Comparison of ENCODE assay signal across 17 cellular contexts in genomic region chr17:35284955-35285354, GRCh38. TPM values are rescaled to one million over a fixed set of nuclear protein-coding genes. Genes with fewer than 3 reads are reported as not detected.
DNase-seq lines count a peak whose midpoint lies in the region; ATAC-seq and TF ChIP-seq lines count a peak whose summit lies in the region.
"Had no signal": no experiment of that assay in that cellular context is flagged by ENCODE, and none has a peak within 500 bp of the region (broad histone marks: within the 10 kb centered on the region; RNA-seq: fewer than 3 reads in every experiment).

No MANE protein-coding gene starts in this region.

- H3K27me3 Mint-ChIP-seq in CD8-positive, alpha-beta T cell (ENCODE audit: low read depth) = no peaks in the 10 kb centered on the region
- peaks cover 9% of the 10 kb centered on the region for H3K27me3 Mint-ChIP-seq in H9 (ENCODE audit: low read depth)
- peaks cover 0 to 11% (median 0%) of the 10 kb centered on the region in 5 donors for H3K27me3 Mint-ChIP-seq in naive thymus-derived CD4-positive, alpha-beta T cell
- H3K27me3 Mint-ChIP-seq: CD8-positive, alpha-beta memory T cell had no signal

- no peak overlapping the region for H3K27ac ChIP-seq in CD8-positive, alpha-beta T cell (ENCODE audit: low read depth, low read length)
- no peak overlapping the region for H3K27ac ChIP-seq in H9 (ENCODE audit: insufficient read length, low read depth, low read length)
- H3K27ac ChIP-seq in naive thymus-derived CD4-positive, alpha-beta T cell (ENCODE audit: low read depth, low read length) = no peak overlapping the region
- H3K27ac ChIP-seq: A549 had no signal

- H3K23ac ChIP-seq in H9 (ENCODE audit: insufficient read length, low read depth, low read length) = no peak overlapping the region

- no peak for TF ChIP-seq CTCF in CD8-positive, alpha-beta T cell (IDR thresholded peaks at IDR 0.05)
- TF ChIP-seq CTCF in H9 (conservative IDR thresholded peaks at IDR 0.05) = no peak

- H3K14ac ChIP-seq in H9 (ENCODE audit: insufficient read depth, low read length) = no peak overlapping the region

- POLR2A ChIA-PET in CD8-positive, alpha-beta T cell (lab: Charles Lee) = interaction anchor here (0.6 to 4.1 kb wide), 8 partner anchors 8 to 294 kb away, joined by 3 to 17 read pairs (median 4); partner anchors contain the start of gene SLFN5
- POLR2A ChIA-PET in naive thymus-derived CD4-positive, alpha-beta T cell (lab: Charles Lee) = interaction anchor here (0.7 to 2.6 kb wide), 6 partner anchors 10 to 248 kb away, joined by 3 to 9 read pairs (median 4); partner anchors contain the start of gene SLFN5

- no CpG with 5 or more reads among the region's 2 CpGs for WGBS in H9 (ENCODE audit: extremely low coverage, insufficient read length, low lambda C conversion rate)

- no peak overlapping the region for H2BK15ac ChIP-seq in H9 (ENCODE audit: low read depth, low read length)

- peak overlapping the region; percentile 12 for H2BK120ac ChIP-seq in H9 (ENCODE audit: low read depth, low read length, poor library complexity, severe bottlenecking)

- H2BK12ac ChIP-seq in H9 (ENCODE audit: insufficient read length, low read depth, low read length) = no peak overlapping the region

- no peaks in the 10 kb centered on the region for H3K36me3 ChIP-seq in CD8-positive, alpha-beta T cell (ENCODE audit: insufficient read depth, low read length)
- H3K36me3 ChIP-seq in naive thymus-derived CD4-positive, alpha-beta T cell (ENCODE audit: control insufficient read depth in 2 of 3, insufficient read depth in 3 of 3, low read length in 3 of 3) = no peaks in the 10 kb centered on the region

- no peak for DNase-seq in CD8-positive, alpha-beta T cell
- no peak for DNase-seq in H9
- no peak for DNase-seq in naive thymus-derived CD4-positive, alpha-beta T cell
- DNase-seq in cerebellar cortex (ENCODE audit: low spot score) = no peak
- DNase-seq in 8988T = no peak
- DNase-seq: AML-193; CD8-positive, alpha-beta memory T cell; COR-L47; DMS 273 treated with DMSO at 0.1 percent for 48 hours; DMS53; DND-41; EL; KG1 had no signal

- no peaks in the 10 kb centered on the region for H3K36me3 Mint-ChIP-seq in CD8-positive, alpha-beta T cell
- H3K36me3 Mint-ChIP-seq in H9 (ENCODE audit: insufficient read depth in 1 of 3, low read depth in 3 of 3) = no peaks in the 10 kb centered on the region
- H3K36me3 Mint-ChIP-seq in naive thymus-derived CD4-positive, alpha-beta T cell = peaks cover 0 to 19% (median 0%) of the 10 kb centered on the region in 5 donors

- H3T11ph ChIP-seq in H9 (ENCODE audit: low read length) = no peak overlapping the region

- H4K8ac ChIP-seq in H9 (replicated peaks; ENCODE audit: insufficient read length, low read depth, low read length) = no peak overlapping the region

- no peaks in the 10 kb centered on the region for H4K20me1 ChIP-seq in H9 (ENCODE audit: control insufficient read depth, insufficient read depth, insufficient read length)

- peaks cover 25% of the 10 kb centered on the region for H3K4me1 ChIP-seq in CD8-positive, alpha-beta T cell (ENCODE audit: insufficient read depth, low read length)
- peaks cover 2% of the 10 kb centered on the region; the same call in 1 of the 2 replicates for H3K4me1 ChIP-seq in H9 (ENCODE audit: insufficient read depth, low read length)
- peaks cover 4 to 20% of the 10 kb centered on the region in 2 donors for H3K4me1 ChIP-seq in naive thymus-derived CD4-positive, alpha-beta T cell (ENCODE audit: control insufficient read depth in 2 of 2, insufficient read depth in 2 of 2, low read length in 2 of 2)
- H3K4me1 ChIP-seq: A549 had no signal

- peak overlapping the region; percentile 89 for H3K27ac Mint-ChIP-seq in CD8-positive, alpha-beta T cell
- no peak overlapping the region for H3K27ac Mint-ChIP-seq in H9
- H3K27ac Mint-ChIP-seq in naive thymus-derived CD4-positive, alpha-beta T cell = peak overlapping the region in 6 of 9 donors; percentile 62 to 97 (median 90)
- H3K27ac Mint-ChIP-seq: GM23338 had no signal

- no peak overlapping the region for H3K9ac ChIP-seq in H9 (ENCODE audit: extremely low read depth, insufficient read length, low read length)

- ATAC-seq in CD8-positive, alpha-beta T cell = no peak
- no peak for ATAC-seq in naive thymus-derived CD4-positive, alpha-beta T cell
- ATAC-seq in HG03097 (IDR thresholded peaks at IDR 0.05; ENCODE audit: low FRiP score, unreplicated experiment) = no peak
- ATAC-seq: A549, HCT116 had no signal

- no peak overlapping the region for H3K18ac ChIP-seq in H9 (ENCODE audit: insufficient read length, low read depth, low read length)

- no peak overlapping the region for H4K5ac ChIP-seq in H9 (ENCODE audit: insufficient read length, low read depth, low read length)

- no peaks in the 10 kb centered on the region for H3K79me2 ChIP-seq in H9 (ENCODE audit: insufficient read depth, low read length)

- no peaks in the 10 kb centered on the region for H3K79me1 ChIP-seq in H9 (ENCODE audit: insufficient read depth, low read depth, low read length, poor library complexity, severe bottlenecking)

- H3K23me2 ChIP-seq in H9 (ENCODE audit: insufficient read length, low read depth, low read length, poor library complexity, severe bottlenecking) = no peaks in the 10 kb centered on the region

- H3K27me3 ChIP-seq in CD8-positive, alpha-beta T cell (ENCODE audit: insufficient read depth, low read length) = no peaks in the 10 kb centered on the region
- H3K27me3 ChIP-seq in H9 (ENCODE audit: insufficient read depth, low read length) = no peaks in the 10 kb centered on the region
- no peaks in the 10 kb centered on the region for H3K27me3 ChIP-seq in naive thymus-derived CD4-positive, alpha-beta T cell (ENCODE audit: control insufficient read depth in 2 of 2, insufficient read depth in 2 of 2, low read length in 2 of 2)

- H2BK5ac ChIP-seq in H9 (ENCODE audit: insufficient read length, low read length) = no peak overlapping the region

- H4K91ac ChIP-seq in H9 (ENCODE audit: insufficient read length, low read depth, low read length) = no peak overlapping the region

- H3K56ac ChIP-seq in H9 (ENCODE audit: insufficient read length, low read depth, low read length) = no peak overlapping the region

- no peak overlapping the region for H3K4me3 Mint-ChIP-seq in CD8-positive, alpha-beta T cell
- H3K4me3 Mint-ChIP-seq in H9 = no peak overlapping the region
- peak overlapping the region in 1 of 10 donors; percentile 73 for H3K4me3 Mint-ChIP-seq in naive thymus-derived CD4-positive, alpha-beta T cell
- H3K4me3 Mint-ChIP-seq: CD8-positive, alpha-beta memory T cell; GM23338 had no signal

- no peaks in the 10 kb centered on the region for H3K9me3 ChIP-seq in CD8-positive, alpha-beta T cell (ENCODE audit: low read length)
- H3K9me3 ChIP-seq in H9 (ENCODE audit: control insufficient read depth, low read depth, low read length) = no peaks in the 10 kb centered on the region
- no peaks in the 10 kb centered on the region for H3K9me3 ChIP-seq in naive thymus-derived CD4-positive, alpha-beta T cell (ENCODE audit: control insufficient read depth in 2 of 3, low read length in 3 of 3)

- H2AK5ac ChIP-seq in H9 (ENCODE audit: insufficient read length, low read length) = no peak overlapping the region

- peaks cover 8% of the 10 kb centered on the region for H3K9me3 Mint-ChIP-seq in CD8-positive, alpha-beta T cell
- H3K9me3 Mint-ChIP-seq in H9 = no peaks in the 10 kb centered on the region; a peak in 1 of 5 replicates
- peaks cover 0 to 11% (median 7%) of the 10 kb centered on the region in 11 donors for H3K9me3 Mint-ChIP-seq in naive thymus-derived CD4-positive, alpha-beta T cell
- H3K9me3 Mint-ChIP-seq: GM23338 had no signal

- no peak overlapping the region for H3K4ac ChIP-seq in H9 (ENCODE audit: low read depth, low read length)

- H3K4me3 ChIP-seq in CD8-positive, alpha-beta T cell (ENCODE audit: low read depth, low read length) = no peak overlapping the region
- no peak overlapping the region for H3K4me3 ChIP-seq in naive thymus-derived CD4-positive, alpha-beta T cell (ENCODE audit: low read length)
- H3K4me3 ChIP-seq: A549, GM23338 had no signal

- H3K4me1 Mint-ChIP-seq in CD8-positive, alpha-beta T cell (ENCODE audit: low read depth) = peaks cover 44% of the 10 kb centered on the region
- H3K4me1 Mint-ChIP-seq in H9 = peaks cover 3 to 9% of the 10 kb centered on the region in 2 experiments; a peak in 3 of 4 replicates
- H3K4me1 Mint-ChIP-seq in naive thymus-derived CD4-positive, alpha-beta T cell = peaks cover 26 to 57% (median 52%) of the 10 kb centered on the region in 7 donors

- intact Hi-C loops in CD8-positive, alpha-beta T cell (cut with DNase I, micrococcal nuclease) = loop anchor here in 1 of 2 experiments (5.0 kb wide), 1 partner anchor 33 kb away; no protein-coding TSS in a partner anchor
- intact Hi-C loops in naive thymus-derived CD4-positive, alpha-beta T cell (cut with micrococcal nuclease) = loop anchor here in 1 of 2 donors (2.0 kb wide), 1 partner anchor 28 kb away; no protein-coding TSS in a partner anchor

- H2AFZ ChIP-seq in H9 (ENCODE audit: low read length) = no peak overlapping the region
- H2AFZ ChIP-seq: GM23338 had no signal

- no peak overlapping the region for H2BK20ac ChIP-seq in H9 (ENCODE audit: low read depth, low read length, poor library complexity, severe bottlenecking)

- H3K4me2 ChIP-seq in H9 (ENCODE audit: insufficient read depth, insufficient read length, low read length) = no peak overlapping the region
- H3K4me2 ChIP-seq: A549, GM23338 had no signal

- CTCF ChIA-PET in CD8-positive, alpha-beta T cell (lab: Charles Lee) = interaction anchor here (0.7 to 2.4 kb wide), 3 partner anchors 15 to 87 kb away, joined by 3 to 12 read pairs (median 3); no protein-coding TSS in a partner anchor
- CTCF ChIA-PET in naive thymus-derived CD4-positive, alpha-beta T cell (lab: Charles Lee) = interaction anchor here (1.6 to 2.5 kb wide), 3 partner anchors 12 to 249 kb away, joined by 3 to 11 read pairs (median 7); no protein-coding TSS in a partner anchor

RNA-seq across cellular contexts. Expression of gene SLFN5, which starts 42.1 kb away (rescaled TPM):
- total RNA-seq in CD8-positive, alpha-beta T cell = 10 to 100 TPM; 46.7 to 47.0 TPM
- total RNA-seq in H9 (2021) = 2.9 and 3.5 TPM in 2 replicates
- 100 to 1,000 TPM in 4 of 5 experiments, 10 to 100 TPM in 1; 80.0 to 199 (median 133) TPM for total RNA-seq in naive thymus-derived CD4-positive, alpha-beta T cell
- 100 to 1,000 TPM; 103 to 169 TPM for polyA plus RNA-seq in naive thymus-derived CD4-positive, alpha-beta T cell

Comparison
In these comparisons a context has a peak if more than half of its experiments do, and no peak if none do; other contexts are left out.
1. H3K27ac Mint-ChIP-seq: peak in CD8-positive, alpha-beta T cell (single experiment) and naive thymus-derived CD4-positive, alpha-beta T cell (6 of 9); none in H9 (0 of 3).
2. RNA of gene SLFN5, which starts 42.1 kb away (total RNA-seq): 80.0 to 199 TPM in naive thymus-derived CD4-positive, alpha-beta T cell and 46.7 to 47.0 TPM in CD8-positive, alpha-beta T cell; 2.9 to 3.5 TPM in H9; every median in the first group is over 10 times any median in the second.